In the genomic region with DNA sequence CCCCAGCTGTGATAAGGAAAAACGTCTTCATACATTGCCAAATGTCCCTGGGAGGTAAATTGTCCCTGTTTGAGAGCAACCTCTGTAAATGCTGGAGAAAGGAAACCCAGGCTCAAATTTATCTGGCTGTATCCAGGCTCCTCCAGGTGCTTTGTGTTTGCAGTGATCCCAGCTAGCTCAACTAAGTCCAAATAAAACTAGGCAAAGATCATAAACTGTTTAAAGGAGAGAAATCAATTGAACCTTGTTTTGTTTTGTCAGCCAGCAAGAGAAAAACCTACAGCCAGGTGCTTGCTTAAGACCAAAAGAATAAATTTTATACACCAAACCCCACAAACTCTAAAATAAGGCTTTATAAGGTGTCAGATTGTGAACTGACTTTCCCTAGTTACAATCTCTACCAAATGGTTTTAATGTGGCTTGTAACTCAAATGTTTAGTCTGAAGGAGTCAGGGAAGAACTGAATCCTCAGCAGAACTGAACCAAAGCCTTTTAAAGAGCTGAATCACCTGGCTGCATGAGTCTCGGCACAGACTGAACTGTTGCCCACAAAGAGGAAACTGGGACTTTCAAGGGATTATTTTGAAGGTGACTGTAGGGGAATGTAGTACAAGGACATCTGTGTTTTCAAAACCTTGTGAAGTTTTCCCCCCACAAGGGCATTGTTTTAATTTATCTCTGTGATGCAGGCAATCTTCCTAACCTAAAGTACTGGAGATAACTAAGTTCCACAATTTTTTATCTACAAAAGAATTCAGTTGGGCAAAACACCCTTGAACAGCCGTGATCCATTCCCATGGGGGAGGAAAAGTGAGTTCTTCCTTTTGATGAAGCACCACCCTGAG, we compare ENCODE assay signal across 2 cellular contexts.
TF ChIP-seq lines count a peak whose summit lies in the region.

No MANE protein-coding gene starts in this region.

TF ChIP-seq in SK-N-SH, 30 proteins besides CTCF, POLR2A, EP300 and RAD21:
- TF ChIP-seq TEAD4 (IDR thresholded peaks at IDR 0.05; ENCODE audit: borderline replicate concordance, insufficient read depth) (no peak), JUND (IDR thresholded peaks at IDR 0.05) (no peak), YY1 (IDR thresholded peaks at IDR 0.05; ENCODE audit: low read depth) (no peak), SIN3A (IDR thresholded peaks at IDR 0.05; ENCODE audit: borderline replicate concordance, low read depth, low read length) (no peak), RXRA (IDR thresholded peaks at IDR 0.05; ENCODE audit: borderline replicate concordance, low read depth) (no peak), TAF1 (IDR thresholded peaks at IDR 0.05; ENCODE audit: borderline replicate concordance, low read depth, low read length) (no peak), NFIC (IDR thresholded peaks at IDR 0.05; ENCODE audit: borderline replicate concordance) (no peak), MXI1 (IDR thresholded peaks at IDR 0.05; ENCODE audit: low read depth, low read length) (no peak), FOXJ3 (CRISPR knock-in tag; IDR thresholded peaks at IDR 0.05) (no peak), TCF12 (IDR thresholded peaks at IDR 0.05) (no peak), CHD2 (IDR thresholded peaks at IDR 0.05; ENCODE audit: low read length, partially characterized antibody) (no peak), EZH2phosphoT487 (IDR thresholded peaks at IDR 0.05; ENCODE audit: borderline replicate concordance, low read depth) (no peak), POLR2AphosphoS5 (IDR thresholded peaks at IDR 0.05; ENCODE audit: low read depth, low read length) (no peak), SMC3 (IDR thresholded peaks at IDR 0.05; ENCODE audit: low read depth, low read length) (no peak)
- TF ChIP-seq, protein P1, sequence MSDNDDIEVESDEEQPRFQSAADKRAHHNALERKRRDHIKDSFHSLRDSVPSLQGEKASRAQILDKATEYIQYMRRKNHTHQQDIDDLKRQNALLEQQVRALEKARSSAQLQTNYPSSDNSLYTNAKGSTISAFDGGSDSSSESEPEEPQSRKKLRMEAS (IDR thresholded peaks at IDR 0.05; ENCODE audit: low read depth) = no peak
- TF ChIP-seq, protein P2, sequence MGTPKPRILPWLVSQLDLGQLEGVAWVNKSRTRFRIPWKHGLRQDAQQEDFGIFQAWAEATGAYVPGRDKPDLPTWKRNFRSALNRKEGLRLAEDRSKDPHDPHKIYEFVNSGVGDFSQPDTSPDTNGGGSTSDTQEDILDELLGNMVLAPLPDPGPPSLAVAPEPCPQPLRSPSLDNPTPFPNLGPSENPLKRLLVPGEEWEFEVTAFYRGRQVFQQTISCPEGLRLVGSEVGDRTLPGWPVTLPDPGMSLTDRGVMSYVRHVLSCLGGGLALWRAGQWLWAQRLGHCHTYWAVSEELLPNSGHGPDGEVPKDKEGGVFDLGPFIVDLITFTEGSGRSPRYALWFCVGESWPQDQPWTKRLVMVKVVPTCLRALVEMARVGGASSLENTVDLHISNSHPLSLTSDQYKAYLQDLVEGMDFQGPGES (IDR thresholded peaks at IDR 0.05; ENCODE audit: low read depth, low read length) = no peak
- TF ChIP-seq, protein P3, sequence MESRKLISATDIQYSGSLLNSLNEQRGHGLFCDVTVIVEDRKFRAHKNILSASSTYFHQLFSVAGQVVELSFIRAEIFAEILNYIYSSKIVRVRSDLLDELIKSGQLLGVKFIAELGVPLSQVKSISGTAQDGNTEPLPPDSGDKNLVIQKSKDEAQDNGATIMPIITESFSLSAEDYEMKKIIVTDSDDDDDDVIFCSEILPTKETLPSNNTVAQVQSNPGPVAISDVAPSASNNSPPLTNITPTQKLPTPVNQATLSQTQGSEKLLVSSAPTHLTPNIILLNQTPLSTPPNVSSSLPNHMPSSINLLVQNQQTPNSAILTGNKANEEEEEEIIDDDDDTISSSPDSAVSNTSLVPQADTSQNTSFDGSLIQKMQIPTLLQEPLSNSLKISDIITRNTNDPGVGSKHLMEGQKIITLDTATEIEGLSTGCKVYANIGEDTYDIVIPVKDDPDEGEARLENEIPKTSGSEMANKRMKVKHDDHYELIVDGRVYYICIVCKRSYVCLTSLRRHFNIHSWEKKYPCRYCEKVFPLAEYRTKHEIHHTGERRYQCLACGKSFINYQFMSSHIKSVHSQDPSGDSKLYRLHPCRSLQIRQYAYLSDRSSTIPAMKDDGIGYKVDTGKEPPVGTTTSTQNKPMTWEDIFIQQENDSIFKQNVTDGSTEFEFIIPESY (IDR thresholded peaks at IDR 0.05; ENCODE audit: borderline replicate concordance, low read depth) = no peak
- TF ChIP-seq, protein P4, sequence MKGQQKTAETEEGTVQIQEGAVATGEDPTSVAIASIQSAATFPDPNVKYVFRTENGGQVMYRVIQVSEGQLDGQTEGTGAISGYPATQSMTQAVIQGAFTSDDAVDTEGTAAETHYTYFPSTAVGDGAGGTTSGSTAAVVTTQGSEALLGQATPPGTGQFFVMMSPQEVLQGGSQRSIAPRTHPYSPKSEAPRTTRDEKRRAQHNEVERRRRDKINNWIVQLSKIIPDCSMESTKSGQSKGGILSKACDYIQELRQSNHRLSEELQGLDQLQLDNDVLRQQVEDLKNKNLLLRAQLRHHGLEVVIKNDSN (IDR thresholded peaks at IDR 0.05; ENCODE audit: borderline replicate concordance, low read depth) = no peak
TF ChIP-seq in SK-N-SH: peak in this region for 0.

TF ChIP-seq in SK-N-SH treated with all-trans-retinoic acid at 6 μM for 48 hours, 23 proteins besides CTCF, POLR2A, EP300 and RAD21:
- TF ChIP-seq ZC3H10 (CRISPR knock-in tag; IDR thresholded peaks at IDR 0.05) = no peak
- no peak for TF ChIP-seq RARB (CRISPR knock-in tag; IDR thresholded peaks at IDR 0.05)
- TF ChIP-seq ESRRG (CRISPR knock-in tag; IDR thresholded peaks at IDR 0.05) = no peak
- no peak for TF ChIP-seq ZFP3 (CRISPR knock-in tag; IDR thresholded peaks at IDR 0.05)
- no peak for TF ChIP-seq ZNF565 (CRISPR knock-in tag; conservative IDR thresholded peaks at IDR 0.05; ENCODE audit: low read depth)
- TF ChIP-seq ZNF8 (CRISPR knock-in tag; IDR thresholded peaks at IDR 0.05) = no peak
- no peak for TF ChIP-seq GLIS3 (CRISPR knock-in tag; IDR thresholded peaks at IDR 0.05)
- TF ChIP-seq ARNTL (CRISPR knock-in tag; IDR thresholded peaks at IDR 0.05; ENCODE audit: borderline replicate concordance, low read depth) = no peak
- TF ChIP-seq OSR1 (CRISPR knock-in tag; IDR thresholded peaks at IDR 0.05) = no peak
- no peak for TF ChIP-seq ISL1 (CRISPR knock-in tag; IDR thresholded peaks at IDR 0.05)
- TF ChIP-seq, protein P5, sequence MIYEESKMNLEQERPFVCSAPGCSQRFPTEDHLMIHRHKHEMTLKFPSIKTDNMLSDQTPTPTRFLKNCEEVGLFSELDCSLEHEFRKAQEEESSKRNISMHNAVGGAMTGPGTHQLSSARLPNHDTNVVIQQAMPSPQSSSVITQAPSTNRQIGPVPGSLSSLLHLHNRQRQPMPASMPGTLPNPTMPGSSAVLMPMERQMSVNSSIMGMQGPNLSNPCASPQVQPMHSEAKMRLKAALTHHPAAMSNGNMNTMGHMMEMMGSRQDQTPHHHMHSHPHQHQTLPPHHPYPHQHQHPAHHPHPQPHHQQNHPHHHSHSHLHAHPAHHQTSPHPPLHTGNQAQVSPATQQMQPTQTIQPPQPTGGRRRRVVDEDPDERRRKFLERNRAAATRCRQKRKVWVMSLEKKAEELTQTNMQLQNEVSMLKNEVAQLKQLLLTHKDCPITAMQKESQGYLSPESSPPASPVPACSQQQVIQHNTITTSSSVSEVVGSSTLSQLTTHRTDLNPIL (CRISPR knock-in tag; IDR thresholded peaks at IDR 0.05; ENCODE audit: low read depth) = no peak
- TF ChIP-seq, protein P6, sequence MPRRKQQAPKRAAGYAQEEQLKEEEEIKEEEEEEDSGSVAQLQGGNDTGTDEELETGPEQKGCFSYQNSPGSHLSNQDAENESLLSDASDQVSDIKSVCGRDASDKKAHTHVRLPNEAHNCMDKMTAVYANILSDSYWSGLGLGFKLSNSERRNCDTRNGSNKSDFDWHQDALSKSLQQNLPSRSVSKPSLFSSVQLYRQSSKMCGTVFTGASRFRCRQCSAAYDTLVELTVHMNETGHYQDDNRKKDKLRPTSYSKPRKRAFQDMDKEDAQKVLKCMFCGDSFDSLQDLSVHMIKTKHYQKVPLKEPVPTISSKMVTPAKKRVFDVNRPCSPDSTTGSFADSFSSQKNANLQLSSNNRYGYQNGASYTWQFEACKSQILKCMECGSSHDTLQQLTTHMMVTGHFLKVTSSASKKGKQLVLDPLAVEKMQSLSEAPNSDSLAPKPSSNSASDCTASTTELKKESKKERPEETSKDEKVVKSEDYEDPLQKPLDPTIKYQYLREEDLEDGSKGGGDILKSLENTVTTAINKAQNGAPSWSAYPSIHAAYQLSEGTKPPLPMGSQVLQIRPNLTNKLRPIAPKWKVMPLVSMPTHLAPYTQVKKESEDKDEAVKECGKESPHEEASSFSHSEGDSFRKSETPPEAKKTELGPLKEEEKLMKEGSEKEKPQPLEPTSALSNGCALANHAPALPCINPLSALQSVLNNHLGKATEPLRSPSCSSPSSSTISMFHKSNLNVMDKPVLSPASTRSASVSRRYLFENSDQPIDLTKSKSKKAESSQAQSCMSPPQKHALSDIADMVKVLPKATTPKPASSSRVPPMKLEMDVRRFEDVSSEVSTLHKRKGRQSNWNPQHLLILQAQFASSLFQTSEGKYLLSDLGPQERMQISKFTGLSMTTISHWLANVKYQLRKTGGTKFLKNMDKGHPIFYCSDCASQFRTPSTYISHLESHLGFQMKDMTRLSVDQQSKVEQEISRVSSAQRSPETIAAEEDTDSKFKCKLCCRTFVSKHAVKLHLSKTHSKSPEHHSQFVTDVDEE (CRISPR knock-in tag; IDR thresholded peaks at IDR 0.05) = no peak
